In the genomic region with DNA sequence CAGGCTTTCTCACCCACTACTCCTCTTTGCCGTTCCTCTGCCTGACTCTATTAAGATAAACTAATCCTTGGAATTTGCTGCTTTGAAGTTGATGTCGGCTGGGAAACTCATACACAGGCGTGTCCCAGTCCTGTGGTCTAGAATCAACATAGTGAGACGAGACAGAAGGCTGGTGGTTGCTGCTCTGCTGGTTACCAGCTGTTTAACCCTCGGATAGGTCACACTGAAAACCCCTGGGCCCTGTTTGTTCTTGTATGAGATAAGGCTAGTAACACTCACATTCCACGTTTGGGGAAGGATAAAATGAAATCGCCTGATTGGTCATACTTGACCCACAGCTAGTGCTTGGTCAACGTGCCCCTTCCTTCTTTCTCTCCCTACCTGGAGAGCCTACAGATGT, we compare ENCODE assay signal across 17 cellular contexts.
DNase-seq lines count a peak whose midpoint lies in the region; ATAC-seq, FAIRE-seq and TF ChIP-seq lines count a peak whose summit lies in the region.
"Had no signal": no experiment of that assay in that cellular context is flagged by ENCODE, and none has a peak within 500 bp of the region (broad histone marks: within the 10 kb centered on the region; RNA-seq: fewer than 3 reads in every experiment).

No MANE protein-coding gene starts in this region.

- H3K4me1 ChIP-seq in endodermal cell (ENCODE audit: control insufficient read depth, insufficient read depth, low read length) (peaks cover 9% of the 10 kb centered on the region), mucosa of descending colon (ENCODE audit: low read depth) (no peaks in the 10 kb centered on the region)

- CTCF ChIA-PET in AG04450 (lab: Charles Lee): interaction anchor here (0.6 to 1.3 kb wide), 2 partner anchors 13 to 31 kb away, joined by 3 to 8 read pairs; no protein-coding TSS in a partner anchor

- peak overlapping the region; percentile 65 for H3K27ac Mint-ChIP-seq in endodermal cell
- H3K27ac Mint-ChIP-seq: nephron had no signal

- no peaks in the 10 kb centered on the region for H3K36me3 ChIP-seq in endodermal cell (ENCODE audit: control insufficient read depth, insufficient read depth, low read length)
- no peaks in the 10 kb centered on the region for H3K36me3 ChIP-seq in mucosa of descending colon (ENCODE audit: low read depth)

- H3K9ac ChIP-seq in endodermal cell (ENCODE audit: extremely low read depth, low read length, poor library complexity, severe bottlenecking): no peak overlapping the region

- 22 to 33% methylated on average over 6 to 8 of the region's 8 CpGs for WGBS in endodermal cell (ENCODE audit: insufficient coverage in 1 of 2, insufficient read length in 1 of 2), 2 experiments

- peaks cover 1% of the 10 kb centered on the region for H3K9me3 Mint-ChIP-seq in endodermal cell
- H3K9me3 Mint-ChIP-seq: nephron had no signal

- POLR2A ChIA-PET in AG04450 (lab: Yijun Ruan, JAX): no interaction called here

- H3K4me3 Mint-ChIP-seq in endodermal cell: no peak overlapping the region
- H3K4me3 Mint-ChIP-seq: nephron had no signal

- H3K4me3 ChIP-seq in AG04450 (ENCODE audit: low read depth, low read length): no peak overlapping the region
- H3K4me3 ChIP-seq in endodermal cell (ENCODE audit: low read length): no peak overlapping the region
- no peak overlapping the region for H3K4me3 ChIP-seq in mucosa of descending colon
- H3K4me3 ChIP-seq: SK-N-MC had no signal

- H3K4me1 Mint-ChIP-seq in endodermal cell: peaks cover 18% of the 10 kb centered on the region

- peak; percentile 83 for ATAC-seq in mucosa of descending colon
- ATAC-seq in GM18517 (IDR thresholded peaks at IDR 0.05; ENCODE audit: unreplicated experiment): no peak
- ATAC-seq in HG03460 (IDR thresholded peaks at IDR 0.05; ENCODE audit: unreplicated experiment): no peak
- ATAC-seq: left cardiac atrium had no signal

- H3K9me3 ChIP-seq in AG04450 (ENCODE audit: control insufficient read depth, insufficient read depth, low read length): no peaks in the 10 kb centered on the region
- H3K9me3 ChIP-seq in endodermal cell (ENCODE audit: control insufficient read depth, low read length): peaks cover 9% of the 10 kb centered on the region
- no peaks in the 10 kb centered on the region for H3K9me3 ChIP-seq in mucosa of descending colon

- no peak for FAIRE-seq in RCC 7860 (lab: Jason Lieb, UNC)
- FAIRE-seq: endothelial cell of umbilical vein, H54 had no signal

- H3K27ac ChIP-seq in AG04450 (ENCODE audit: low read depth, low read length) (no peak overlapping the region), endodermal cell (ENCODE audit: low read depth, low read length) (no peak overlapping the region)
- H3K27ac ChIP-seq: SK-N-MC had no signal

- H3K36me3 Mint-ChIP-seq in endodermal cell (ENCODE audit: low read depth): no peaks in the 10 kb centered on the region

- H3K27me3 Mint-ChIP-seq in endodermal cell (ENCODE audit: insufficient read depth): peaks cover 11% of the 10 kb centered on the region

- TF ChIP-seq CTCF in AG04450 (IDR thresholded peaks at IDR 0.05; ENCODE audit: low read depth, low read length) (no peak), endodermal cell (conservative IDR thresholded peaks at IDR 0.05) (no peak), mucosa of descending colon (IDR thresholded peaks at IDR 0.05) (no peak)

- H3K27me3 ChIP-seq in AG04450 (ENCODE audit: control insufficient read depth, insufficient read depth, low read length) (no peaks in the 10 kb centered on the region), endodermal cell (ENCODE audit: control insufficient read depth, insufficient read depth, low read length, poor library complexity, severe bottlenecking) (no peaks in the 10 kb centered on the region)

- intact Hi-C loops in mucosa of descending colon (cut with DNase I, micrococcal nuclease): no loop called here

- peak; percentile 27 for DNase-seq in AG04450 (ENCODE audit: low read depth, low spot score)
- peak; percentile 55 for DNase-seq in RCC 7860 (ENCODE audit: low spot score)
- peak; percentile 84 for DNase-seq in endodermal cell
- DNase-seq in mucosa of descending colon: peak in 1 of 3 donors; percentile 36
- DNase-seq in NK-92 treated with Interleukin-12 subunit alpha and Interleukin-12 subunit beta, amount 100 ng/mL, for 24 hours (lab: John Stamatoyannopoulos, UW): no peak
- no peak for DNase-seq in medulla oblongata (ENCODE audit: extremely low spot score)
- DNase-seq: activated naive CD4-positive, alpha-beta T cell treated with Interleukin-2 at 50 U/mL for 16 hours; caudate nucleus; left cardiac atrium; NCI-H1092 treated with DMSO at 0.1 percent for 48 hours; stimulated activated naive CD4-positive, alpha-beta T cell treated with Interleukin-2 at 50 U/mL for 16 hours had no signal

Comparison
In these comparisons a context has a peak if more than half of its experiments do, and no peak if none do; other contexts are left out.
1. DNase-seq: peak in AG04450 (single experiment), RCC 7860 (single experiment) and endodermal cell (single experiment); none in NK-92 treated with Interleukin-12 subunit alpha and Interleukin-12 subunit beta, amount 100 ng/mL, for 24 hours (single experiment) and medulla oblongata (single experiment).